ENCODE assay signal across 9 cellular contexts in genomic region chr1:90730247-90731022, GRCh38. TPM values are rescaled to one million over a fixed set of nuclear protein-coding genes. Genes with fewer than 3 reads are reported as not detected.
DNase-seq lines count a peak whose midpoint lies in the region; ATAC-seq and TF ChIP-seq lines count a peak whose summit lies in the region.
"Had no signal": no experiment of that assay in that cellular context is flagged by ENCODE, and none has a peak within 500 bp of the region (broad histone marks: within the 10 kb centered on the region; RNA-seq: fewer than 3 reads in every experiment).

No MANE protein-coding gene starts in this region.

- H3K4me1 Mint-ChIP-seq in central memory CD8-positive, alpha-beta T cell, result peaks cover 35% of the 10 kb centered on the region
- peaks cover 31% of the 10 kb centered on the region for H3K4me1 Mint-ChIP-seq in neural crest cell

- H3K4me3 ChIP-seq in prostate gland (no peak overlapping the region), heart left ventricle (peak overlapping the region in 3 of 12 donors; percentile 11 to 34 (median 22))

- H3K9me3 ChIP-seq in ES-I3 (ENCODE audit: control insufficient read depth, insufficient read depth, low read length), result no peaks in the 10 kb centered on the region
- no peaks in the 10 kb centered on the region for H3K9me3 ChIP-seq in prostate gland
- H3K9me3 ChIP-seq in heart left ventricle, result no peaks in the 10 kb centered on the region

- WGBS in prostate gland, result 2% methylated on average over 51 of the region's 51 CpGs
- WGBS in heart left ventricle, 4 donors, result 3 to 5% (median 4%) methylated on average over 51 of the region's 51 CpGs

- H3K36me3 Mint-ChIP-seq in central memory CD8-positive, alpha-beta T cell (ENCODE audit: insufficient read depth), result peaks cover 24% of the 10 kb centered on the region
- no peaks in the 10 kb centered on the region for H3K36me3 Mint-ChIP-seq in neural crest cell (ENCODE audit: low read depth)

- H3K4me1 ChIP-seq in ES-I3 (ENCODE audit: insufficient read depth, low read length) (peaks cover 13% of the 10 kb centered on the region), prostate gland (replicated peaks) (peaks cover 7% of the 10 kb centered on the region), heart left ventricle (peaks cover 0 to 34% (median 10%) of the 10 kb centered on the region in 12 donors)

- H3K27ac Mint-ChIP-seq in central memory CD8-positive, alpha-beta T cell (ENCODE audit: low read depth), result no peak overlapping the region
- no peak overlapping the region for H3K27ac Mint-ChIP-seq in neural crest cell (ENCODE audit: unreplicated experiment)

- peak overlapping the region; percentile 77 for H3K4me3 Mint-ChIP-seq in central memory CD8-positive, alpha-beta T cell
- H3K4me3 Mint-ChIP-seq in neural crest cell, result peak overlapping the region; percentile 71

- intact Hi-C loops in prostate gland (cut with DNase I), result no loop called here
- intact Hi-C loops in heart left ventricle (cut with DNase I), result no loop called here

- H3K27ac ChIP-seq in prostate gland, result no peak overlapping the region
- no peak overlapping the region for H3K27ac ChIP-seq in heart left ventricle

- no peak for TF ChIP-seq POLR2A in prostate gland (IDR thresholded peaks at IDR 0.05)
- no peak for TF ChIP-seq POLR2A in heart left ventricle (IDR thresholded peaks at IDR 0.05)

- H3K9me3 Mint-ChIP-seq in central memory CD8-positive, alpha-beta T cell, result peaks cover 5% of the 10 kb centered on the region
- no peaks in the 10 kb centered on the region for H3K9me3 Mint-ChIP-seq in neural crest cell

- H3K36me3 ChIP-seq in ES-I3 (ENCODE audit: insufficient read depth, low read length), result no peaks in the 10 kb centered on the region
- no peaks in the 10 kb centered on the region for H3K36me3 ChIP-seq in prostate gland
- no peaks in the 10 kb centered on the region for H3K36me3 ChIP-seq in heart left ventricle

- H3K27me3 Mint-ChIP-seq in central memory CD8-positive, alpha-beta T cell, result peaks cover 93% of the 10 kb centered on the region
- peaks cover 99% of the 10 kb centered on the region for H3K27me3 Mint-ChIP-seq in neural crest cell (ENCODE audit: low read depth)

- H3K9ac ChIP-seq in ES-I3 (ENCODE audit: low read depth, low read length), result peak overlapping the region; percentile 63; the same call in 1 of the 2 replicates

- DNase-seq in NCI-H2227 (lab: John Stamatoyannopoulos, UW; ENCODE audit: unreplicated experiment), result peak; percentile 61
- no peak for DNase-seq in central memory CD8-positive, alpha-beta T cell (ENCODE audit: low spot score in 2 of 2)
- no peak for DNase-seq in neural crest cell (ENCODE audit: low read depth, low spot score)
- DNase-seq in NCI-H2107 (lab: John Stamatoyannopoulos, UW), result no peak
- DNase-seq in prostate gland (ENCODE audit: low spot score), result no peak
- DNase-seq in heart left ventricle, result no peak

- no peak for TF ChIP-seq CTCF in neural crest cell (conservative IDR thresholded peaks at IDR 0.05)
- TF ChIP-seq CTCF in prostate gland (IDR thresholded peaks at IDR 0.05), result no peak
- TF ChIP-seq CTCF in heart left ventricle (IDR thresholded peaks at IDR 0.05), result no peak

- ATAC-seq in central memory CD8-positive, alpha-beta T cell (replicated peaks; ENCODE audit: extremely low read depth, poor library complexity, severe bottlenecking), result no peak
- ATAC-seq in HG03520 (IDR thresholded peaks at IDR 0.05; ENCODE audit: unreplicated experiment) (no peak), heart left ventricle (no peak)

- H3K27me3 ChIP-seq in prostate gland (replicated peaks; ENCODE audit: insufficient read depth) (peaks cover 42% of the 10 kb centered on the region), heart left ventricle (peaks cover 40 to 100% (median 87%) of the 10 kb centered on the region in 9 donors)

RNA-seq across cellular contexts. Expression of gene BARHL2, which starts 13.3 kb away (rescaled TPM):
- total RNA-seq in neural crest cell (not detected in 2 replicates), prostate gland (1 to 10 TPM in 1 of 2 donors, not detected in 1; 1.9 TPM), heart left ventricle (not detected)
- not detected for polyA plus RNA-seq in heart left ventricle
- total RNA-seq: HT1080 had no signal
